Comparison of ENCODE assay signal across 17 cellular contexts in the genomic region with DNA sequence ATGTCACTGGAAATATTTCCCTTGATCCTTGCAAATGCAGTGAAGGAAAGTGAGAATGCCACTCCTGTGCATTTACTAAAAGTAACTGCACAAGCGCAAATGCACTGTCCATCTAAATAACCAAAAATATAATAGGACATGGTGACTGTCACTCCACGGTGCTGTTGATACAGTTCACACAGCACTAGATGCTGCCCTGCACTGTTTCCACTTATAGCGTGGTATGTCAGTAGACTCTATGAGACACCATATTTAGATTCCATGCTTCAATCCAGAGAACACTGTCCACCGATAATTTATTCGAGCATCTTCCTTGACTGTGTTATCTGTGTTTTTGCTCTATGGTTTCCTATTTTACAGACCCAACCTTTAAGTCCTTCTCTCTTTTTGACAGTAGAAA.
A peak's percentile ranks its signal among the peaks of the same experiment; 100 is the strongest.
DNase-seq lines count a peak whose midpoint lies in the region; ATAC-seq and TF ChIP-seq lines count a peak whose summit lies in the region.
"Had no signal": no experiment of that assay in that cellular context is flagged by ENCODE, and none has a peak within 500 bp of the region (broad histone marks: within the 10 kb centered on the region; RNA-seq: fewer than 3 reads in every experiment).

No MANE protein-coding gene starts in this region.

- 92 to 94% methylated on average over 5 of the region's 5 CpGs for WGBS in testis, 2 donors

- H3K27me3 ChIP-seq in MG63 = no peaks in the 10 kb centered on the region
- H3K27me3 ChIP-seq in testis = no peaks in the 10 kb centered on the region
- H3K27me3 ChIP-seq: colonic mucosa, gastroesophageal sphincter had no signal

- no peaks in the 10 kb centered on the region for H3K27me3 Mint-ChIP-seq in activated T-cell treated with anti-CD3 and anti-CD28 coated beads, Interleukin-2, amount 50 U/mL, for 72 hours (ENCODE audit: low read depth)
- no peaks in the 10 kb centered on the region for H3K27me3 Mint-ChIP-seq in activated T-cell treated with anti-CD3 and anti-CD28 coated beads, Interleukin-2, amount 50 U/mL, for 4 hours (ENCODE audit: low read depth)
- H3K27me3 Mint-ChIP-seq in T-helper 17 cell = no peaks in the 10 kb centered on the region
- peaks cover 2% of the 10 kb centered on the region for H3K27me3 Mint-ChIP-seq in glutamatergic neuron (ENCODE audit: unreplicated experiment)
- H3K27me3 Mint-ChIP-seq in WTC11 (ENCODE audit: low read depth) = no peaks in the 10 kb centered on the region

- no peaks in the 10 kb centered on the region for H3K9me3 Mint-ChIP-seq in activated T-cell treated with anti-CD3 and anti-CD28 coated beads, Interleukin-2, amount 50 U/mL, for 72 hours
- no peaks in the 10 kb centered on the region for H3K9me3 Mint-ChIP-seq in activated T-cell treated with anti-CD3 and anti-CD28 coated beads, Interleukin-2, amount 50 U/mL, for 4 hours
- peaks cover 6% of the 10 kb centered on the region for H3K9me3 Mint-ChIP-seq in glutamatergic neuron (ENCODE audit: unreplicated experiment)
- H3K9me3 Mint-ChIP-seq in stimulated activated effector memory CD8-positive, alpha-beta T cell treated with anti-CD3 and anti-CD28 coated beads, Interleukin-12 subunit alpha, Interleukin-12 subunit beta, amount 100 ng/mL, for 72 hours = no peaks in the 10 kb centered on the region
- H3K9me3 Mint-ChIP-seq in WTC11 = no peaks in the 10 kb centered on the region

- peaks cover 98% of the 10 kb centered on the region for H3K4me1 Mint-ChIP-seq in activated T-cell treated with anti-CD3 and anti-CD28 coated beads, Interleukin-2, amount 50 U/mL, for 72 hours (ENCODE audit: low read depth)
- peaks cover 90% of the 10 kb centered on the region for H3K4me1 Mint-ChIP-seq in activated T-cell treated with anti-CD3 and anti-CD28 coated beads, Interleukin-2, amount 50 U/mL, for 4 hours (ENCODE audit: low read depth)
- H3K4me1 Mint-ChIP-seq in T-helper 17 cell = peaks cover 52% of the 10 kb centered on the region
- H3K4me1 Mint-ChIP-seq in glutamatergic neuron (ENCODE audit: low read depth, unreplicated experiment) = peaks cover 34% of the 10 kb centered on the region
- peaks cover 59% of the 10 kb centered on the region for H3K4me1 Mint-ChIP-seq in stimulated activated effector memory CD8-positive, alpha-beta T cell treated with anti-CD3 and anti-CD28 coated beads, Interleukin-12 subunit alpha, Interleukin-12 subunit beta, amount 100 ng/mL, for 72 hours
- H3K4me1 Mint-ChIP-seq in WTC11 = peaks cover 43% of the 10 kb centered on the region

- peak overlapping the region; percentile 84 for H3K27ac Mint-ChIP-seq in activated T-cell treated with anti-CD3 and anti-CD28 coated beads, Interleukin-2, amount 50 U/mL, for 72 hours
- H3K27ac Mint-ChIP-seq in T-helper 17 cell (peak overlapping the region; percentile 97), glutamatergic neuron (ENCODE audit: unreplicated experiment) (peak overlapping the region; percentile 62), WTC11 (no peak overlapping the region)
- peak overlapping the region; percentile 11 for H3K27ac Mint-ChIP-seq in stimulated activated effector memory CD8-positive, alpha-beta T cell treated with anti-CD3 and anti-CD28 coated beads, Interleukin-12 subunit alpha, Interleukin-12 subunit beta, amount 100 ng/mL, for 72 hours

- no peak for DNase-seq in activated T-cell treated with anti-CD3 and anti-CD28 coated beads, Interleukin-2, amount 50 U/mL, for 72 hours
- no peak for DNase-seq in activated T-cell treated with anti-CD3 and anti-CD28 coated beads, Interleukin-2, amount 50 U/mL, for 4 hours
- DNase-seq in T-helper 17 cell (no peak), glutamatergic neuron (no peak), WTC11 (ENCODE audit: low spot score) (no peak), MG63 (no peak), testis (no peak)
- DNase-seq in stimulated activated effector memory CD8-positive, alpha-beta T cell treated with anti-CD3 and anti-CD28 coated beads, Interleukin-12 subunit alpha, Interleukin-12 subunit beta, amount 100 ng/mL, for 72 hours (ENCODE audit: low spot score in 2 of 2) = no peak
- DNase-seq: activated T-cell treated with anti-CD3 and anti-CD28 coated beads for 4 hours; colonic mucosa; H7; NCI-H2081; NCI-H748 treated with DMSO at 0.1 percent for 48 hours; occipital lobe; stimulated activated CD4-positive, alpha-beta T cell treated with anti-CD3 and anti-CD28 coated beads, Interleukin-4, amount 100 ng/mL, for 24 hours had no signal

- H3K36me3 Mint-ChIP-seq in activated T-cell treated with anti-CD3 and anti-CD28 coated beads, Interleukin-2, amount 50 U/mL, for 72 hours (ENCODE audit: insufficient read depth in 2 of 2) = peaks cover 0 to under 1% of the 10 kb centered on the region in 2 donors
- peaks cover 8% of the 10 kb centered on the region for H3K36me3 Mint-ChIP-seq in activated T-cell treated with anti-CD3 and anti-CD28 coated beads, Interleukin-2, amount 50 U/mL, for 4 hours (ENCODE audit: insufficient read depth)
- no peaks in the 10 kb centered on the region for H3K36me3 Mint-ChIP-seq in T-helper 17 cell (ENCODE audit: low read depth)
- H3K36me3 Mint-ChIP-seq in glutamatergic neuron (ENCODE audit: unreplicated experiment) = no peaks in the 10 kb centered on the region
- no peaks in the 10 kb centered on the region for H3K36me3 Mint-ChIP-seq in stimulated activated effector memory CD8-positive, alpha-beta T cell treated with anti-CD3 and anti-CD28 coated beads, Interleukin-12 subunit alpha, Interleukin-12 subunit beta, amount 100 ng/mL, for 72 hours
- no peaks in the 10 kb centered on the region for H3K36me3 Mint-ChIP-seq in WTC11

- ATAC-seq in activated T-cell treated with anti-CD3 and anti-CD28 coated beads, Interleukin-2, amount 50 U/mL, for 72 hours (replicated peaks in 1 of 2) = no peak
- ATAC-seq in activated T-cell treated with anti-CD3 and anti-CD28 coated beads, Interleukin-2, amount 50 U/mL, for 4 hours = no peak
- ATAC-seq in T-helper 17 cell = no peak
- no peak for ATAC-seq in stimulated activated effector memory CD8-positive, alpha-beta T cell treated with anti-CD3 and anti-CD28 coated beads, Interleukin-12 subunit alpha, Interleukin-12 subunit beta, amount 100 ng/mL, for 72 hours
- no peak for ATAC-seq in WTC11
- ATAC-seq: gastroesophageal sphincter had no signal

- no peak overlapping the region for H3K27ac ChIP-seq in testis
- H3K27ac ChIP-seq: RWPE1 had no signal

- H3K9me3 ChIP-seq in T-helper 17 cell (ENCODE audit: control insufficient read depth, low read length, poor library complexity, severe bottlenecking) (no peaks in the 10 kb centered on the region), MG63 (no peaks in the 10 kb centered on the region), testis (no peaks in the 10 kb centered on the region)
- H3K9me3 ChIP-seq: colonic mucosa, gastroesophageal sphincter had no signal

- no peak overlapping the region for H3K4me3 ChIP-seq in MG63
- no peak overlapping the region for H3K4me3 ChIP-seq in testis
- H3K4me3 ChIP-seq: colonic mucosa, gastroesophageal sphincter had no signal

- peaks cover 26% of the 10 kb centered on the region for H3K4me1 ChIP-seq in testis

- POLR2A ChIA-PET in WTC11 (lab: Charles Lee) = no interaction called here

- intact Hi-C loops in testis (cut with DNase I; ENCODE audit: low total_unique reads) = no loop called here

- no peak for TF ChIP-seq POLR2A in testis (IDR thresholded peaks at IDR 0.05)

- TF ChIP-seq CTCF in glutamatergic neuron (IDR thresholded peaks at IDR 0.05; ENCODE audit: partially characterized antibody, unreplicated experiment) (no peak), WTC11 (IDR thresholded peaks at IDR 0.05) (no peak), testis (IDR thresholded peaks at IDR 0.05) (no peak)

- H3K4me3 Mint-ChIP-seq in activated T-cell treated with anti-CD3 and anti-CD28 coated beads, Interleukin-2, amount 50 U/mL, for 72 hours = peak overlapping the region; percentile 37 to 48
- no peak overlapping the region for H3K4me3 Mint-ChIP-seq in activated T-cell treated with anti-CD3 and anti-CD28 coated beads, Interleukin-2, amount 50 U/mL, for 4 hours
- H3K4me3 Mint-ChIP-seq in T-helper 17 cell (no peak overlapping the region), glutamatergic neuron (ENCODE audit: unreplicated experiment) (no peak overlapping the region), WTC11 (no peak overlapping the region)
- H3K4me3 Mint-ChIP-seq in stimulated activated effector memory CD8-positive, alpha-beta T cell treated with anti-CD3 and anti-CD28 coated beads, Interleukin-12 subunit alpha, Interleukin-12 subunit beta, amount 100 ng/mL, for 72 hours = no peak overlapping the region

- CTCF ChIA-PET in WTC11 (lab: Charles Lee) = no interaction called here

- H3K36me3 ChIP-seq in MG63 = no peaks in the 10 kb centered on the region
- no peaks in the 10 kb centered on the region for H3K36me3 ChIP-seq in testis (ENCODE audit: low read depth, missing control alignments)
- H3K36me3 ChIP-seq: colonic mucosa, gastroesophageal sphincter had no signal

TF ChIP-seq in WTC11, 78 proteins besides CTCF, POLR2A, EP300 and RAD21 (continues in another document):
- no peak for TF ChIP-seq FOXJ3 (CRISPR knock-in tag; IDR thresholded peaks at IDR 0.05; ENCODE audit: borderline replicate concordance)
- no peak for TF ChIP-seq NR2C2 (CRISPR knock-in tag; IDR thresholded peaks at IDR 0.05)
- TF ChIP-seq, protein P1, sequence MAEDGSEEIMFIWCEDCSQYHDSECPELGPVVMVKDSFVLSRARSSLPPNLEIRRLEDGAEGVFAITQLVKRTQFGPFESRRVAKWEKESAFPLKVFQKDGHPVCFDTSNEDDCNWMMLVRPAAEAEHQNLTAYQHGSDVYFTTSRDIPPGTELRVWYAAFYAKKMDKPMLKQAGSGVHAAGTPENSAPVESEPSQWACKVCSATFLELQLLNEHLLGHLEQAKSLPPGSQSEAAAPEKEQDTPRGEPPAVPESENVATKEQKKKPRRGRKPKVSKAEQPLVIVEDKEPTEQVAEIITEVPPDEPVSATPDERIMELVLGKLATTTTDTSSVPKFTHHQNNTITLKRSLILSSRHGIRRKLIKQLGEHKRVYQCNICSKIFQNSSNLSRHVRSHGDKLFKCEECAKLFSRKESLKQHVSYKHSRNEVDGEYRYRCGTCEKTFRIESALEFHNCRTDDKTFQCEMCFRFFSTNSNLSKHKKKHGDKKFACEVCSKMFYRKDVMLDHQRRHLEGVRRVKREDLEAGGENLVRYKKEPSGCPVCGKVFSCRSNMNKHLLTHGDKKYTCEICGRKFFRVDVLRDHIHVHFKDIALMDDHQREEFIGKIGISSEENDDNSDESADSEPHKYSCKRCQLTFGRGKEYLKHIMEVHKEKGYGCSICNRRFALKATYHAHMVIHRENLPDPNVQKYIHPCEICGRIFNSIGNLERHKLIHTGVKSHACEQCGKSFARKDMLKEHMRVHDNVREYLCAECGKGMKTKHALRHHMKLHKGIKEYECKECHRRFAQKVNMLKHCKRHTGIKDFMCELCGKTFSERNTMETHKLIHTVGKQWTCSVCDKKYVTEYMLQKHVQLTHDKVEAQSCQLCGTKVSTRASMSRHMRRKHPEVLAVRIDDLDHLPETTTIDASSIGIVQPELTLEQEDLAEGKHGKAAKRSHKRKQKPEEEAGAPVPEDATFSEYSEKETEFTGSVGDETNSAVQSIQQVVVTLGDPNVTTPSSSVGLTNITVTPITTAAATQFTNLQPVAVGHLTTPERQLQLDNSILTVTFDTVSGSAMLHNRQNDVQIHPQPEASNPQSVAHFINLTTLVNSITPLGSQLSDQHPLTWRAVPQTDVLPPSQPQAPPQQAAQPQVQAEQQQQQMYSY (CRISPR knock-in tag; IDR thresholded peaks at IDR 0.05) = no peak

Comparison
In these comparisons a context has a peak if more than half of its experiments do, and no peak if none do; other contexts are left out.
1. H3K4me3 Mint-ChIP-seq: peak in activated T-cell treated with anti-CD3 and anti-CD28 coated beads, Interleukin-2, amount 50 U/mL, for 72 hours (2 of 2); none in activated T-cell treated with anti-CD3 and anti-CD28 coated beads, Interleukin-2, amount 50 U/mL, for 4 hours (single experiment), T-helper 17 cell (single experiment), glutamatergic neuron (single experiment), stimulated activated effector memory CD8-positive, alpha-beta T cell treated with anti-CD3 and anti-CD28 coated beads, Interleukin-12 subunit alpha, Interleukin-12 subunit beta, amount 100 ng/mL, for 72 hours (single experiment) and WTC11 (single experiment).